8 cellular contexts compared by ENCODE assay signal in the genomic region with DNA sequence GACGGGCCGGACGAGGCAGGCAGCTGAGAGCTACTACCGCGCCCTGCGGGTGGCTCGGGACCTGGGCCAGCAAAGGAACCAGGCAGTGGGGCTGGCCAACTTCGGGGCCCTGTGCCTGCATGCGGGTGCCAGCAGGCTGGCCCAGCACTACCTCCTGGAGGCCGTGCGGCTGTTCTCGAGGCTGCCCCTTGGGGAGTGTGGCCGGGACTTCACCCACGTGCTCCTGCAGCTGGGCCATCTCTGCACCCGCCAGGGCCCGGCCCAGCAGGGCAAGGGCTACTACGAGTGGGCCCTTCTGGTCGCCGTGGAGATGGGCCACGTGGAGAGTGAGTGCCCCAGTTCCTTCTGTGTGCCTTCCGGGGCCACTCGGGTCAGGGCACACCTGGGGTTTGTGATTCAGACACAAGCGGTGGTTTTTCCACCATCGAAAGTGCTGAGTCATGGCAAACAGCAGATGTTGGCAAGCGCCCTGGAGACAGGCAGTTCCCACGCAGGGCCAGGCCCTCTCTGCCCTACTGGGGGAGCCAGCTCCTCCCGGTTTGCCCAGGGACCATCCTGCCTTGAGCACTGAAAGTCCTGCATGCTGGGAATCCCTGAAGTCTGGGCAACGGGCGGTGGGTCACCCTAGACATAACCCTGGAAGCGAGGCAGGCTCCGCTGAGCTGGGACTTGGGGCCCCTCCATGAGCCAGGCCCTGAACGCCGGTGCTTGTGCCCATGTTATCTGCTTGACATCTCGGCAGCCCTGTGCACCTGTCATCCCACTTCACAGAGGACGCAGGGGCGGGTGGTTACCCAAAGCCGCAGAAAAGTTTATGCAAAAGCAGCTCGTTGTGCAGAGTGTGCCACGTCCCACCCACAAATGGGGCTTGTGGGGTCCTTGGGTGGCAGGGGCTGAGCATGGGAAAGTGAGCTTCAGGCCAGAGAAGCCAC. TPM values are rescaled to one million over a fixed set of nuclear protein-coding genes. Genes with fewer than 3 reads are reported as not detected.
DNase-seq lines count a peak whose midpoint lies in the region; FAIRE-seq and TF ChIP-seq lines count a peak whose summit lies in the region.

No MANE protein-coding gene starts in this region.

- H3K36me3 Mint-ChIP-seq in activated CD4-positive, alpha-beta memory T cell treated with anti-CD3 and anti-CD28 coated beads, Interleukin-2, amount 10 ng/mL, durations not matched to agents 7 days and 5 days (ENCODE audit: low read depth): peaks cover 6% of the 10 kb centered on the region

- TF ChIP-seq POLR2A in H54 (IDR thresholded peaks at IDR 0.05; ENCODE audit: low read depth, low read length): no peak

- H3K27me3 Mint-ChIP-seq in activated CD4-positive, alpha-beta memory T cell treated with anti-CD3 and anti-CD28 coated beads, Interleukin-2, amount 10 ng/mL, durations not matched to agents 7 days and 5 days: no peaks in the 10 kb centered on the region

- CTCF ChIA-PET in activated CD4-positive, alpha-beta memory T cell treated with anti-CD3 and anti-CD28 coated beads, Interleukin-2, amount 10 ng/mL, durations not matched to agents 7 days and 5 days (lab: Charles Lee): interaction anchor here (0.7 to 1.4 kb wide), 3 partner anchors 13 to 52 kb away, joined by 3 to 5 read pairs (median 3); no protein-coding TSS in a partner anchor

- DNase-seq in GM03348 (ENCODE audit: low spot score): peak; percentile 80
- peak; percentile 72 for DNase-seq in H54 (ENCODE audit: insufficient read length, low spot score)
- peak; percentile 74 for DNase-seq in MV-4-11 (lab: John Stamatoyannopoulos, UW)
- DNase-seq in activated CD4-positive, alpha-beta memory T cell treated with anti-CD3 and anti-CD28 coated beads, Interleukin-2, amount 10 ng/mL, durations not matched to agents 7 days and 5 days: peak; percentile 72
- peak; percentile 51 for DNase-seq in effector CD8-positive, alpha-beta T cell (lab: John Stamatoyannopoulos, UW)
- peak; percentile 42 for DNase-seq in non-pigmented ciliary epithelial cell (ENCODE audit: low read depth)
- DNase-seq in superior temporal gyrus (ENCODE audit: extremely low spot score): peak; percentile 35
- DNase-seq in NCI-H2107 (lab: John Stamatoyannopoulos, UW): no peak

- H3K4me1 Mint-ChIP-seq in activated CD4-positive, alpha-beta memory T cell treated with anti-CD3 and anti-CD28 coated beads, Interleukin-2, amount 10 ng/mL, durations not matched to agents 7 days and 5 days: peaks cover 11% of the 10 kb centered on the region

- peak overlapping the region; percentile 31 for H3K27ac Mint-ChIP-seq in activated CD4-positive, alpha-beta memory T cell treated with anti-CD3 and anti-CD28 coated beads, Interleukin-2, amount 10 ng/mL, durations not matched to agents 7 days and 5 days

- POLR2A ChIA-PET in activated CD4-positive, alpha-beta memory T cell treated with anti-CD3 and anti-CD28 coated beads, Interleukin-2, amount 10 ng/mL, durations not matched to agents 7 days and 5 days (lab: Charles Lee): interaction anchor here (1.3 kb wide), 1 partner anchor 27 kb away, joined by 5 read pairs; no protein-coding TSS in a partner anchor

- no peak overlapping the region for H3K4me3 Mint-ChIP-seq in activated CD4-positive, alpha-beta memory T cell treated with anti-CD3 and anti-CD28 coated beads, Interleukin-2, amount 10 ng/mL, durations not matched to agents 7 days and 5 days

- FAIRE-seq in H54 (lab: Jason Lieb, UNC): no peak

- no peaks in the 10 kb centered on the region for H3K9me3 Mint-ChIP-seq in activated CD4-positive, alpha-beta memory T cell treated with anti-CD3 and anti-CD28 coated beads, Interleukin-2, amount 10 ng/mL, durations not matched to agents 7 days and 5 days

RNA-seq across cellular contexts. Expression of gene SH3TC1, which starts 29.5 kb away (rescaled TPM):
- 10 to 100 TPM; 16.8 to 19.5 TPM for total RNA-seq in activated CD4-positive, alpha-beta memory T cell treated with anti-CD3 and anti-CD28 coated beads, Interleukin-2, amount 10 ng/mL, durations not matched to agents 7 days and 5 days

RNA-seq across cellular contexts. Expression of gene HTRA3, which starts 41.0 kb away (rescaled TPM):
- not detected for total RNA-seq in activated CD4-positive, alpha-beta memory T cell treated with anti-CD3 and anti-CD28 coated beads, Interleukin-2, amount 10 ng/mL, durations not matched to agents 7 days and 5 days
